In genomic region chr21:29949991-29950390, GRCh38 we compare ENCODE assay signal across 12 cellular contexts. TPM values are rescaled to one million over a fixed set of nuclear protein-coding genes. Genes with fewer than 3 reads are reported as not detected.
"Had no signal": no experiment of that assay in that cellular context is flagged by ENCODE, and none has a peak within 500 bp of the region (broad histone marks: within the 10 kb centered on the region; RNA-seq: fewer than 3 reads in every experiment).

No MANE protein-coding gene starts in this region.

- H3K4me1 ChIP-seq: HAP-1 had no signal

- H3K36me3 ChIP-seq: HAP-1 had no signal

- H3K4me3 ChIP-seq: GM23248, GM23338, HAP-1 had no signal

- ATAC-seq: GM23338, HCT116 had no signal

- H3K4me2 ChIP-seq: GM23338 had no signal

- H2AFZ ChIP-seq: GM23248, GM23338 had no signal

- H3K27ac ChIP-seq: GM23248 had no signal

- H3K9me3 ChIP-seq: HAP-1 had no signal

- DNase-seq: GM23248, GOT3, H7, H9, HCEC 1CT, HFFc6 had no signal

- H3K9ac ChIP-seq: GM23248 had no signal

- FAIRE-seq: H1, H54 had no signal

RNA-seq across cellular contexts. Expression of gene GRIK1, which starts 10.2 kb away (rescaled TPM):
- total RNA-seq: GM23248, H4, H7, H9, HFFc6 had no signal
- polyA plus RNA-seq: GM23248 had no signal
